ENCODE assay signal across 21 cellular contexts in the genomic region with DNA sequence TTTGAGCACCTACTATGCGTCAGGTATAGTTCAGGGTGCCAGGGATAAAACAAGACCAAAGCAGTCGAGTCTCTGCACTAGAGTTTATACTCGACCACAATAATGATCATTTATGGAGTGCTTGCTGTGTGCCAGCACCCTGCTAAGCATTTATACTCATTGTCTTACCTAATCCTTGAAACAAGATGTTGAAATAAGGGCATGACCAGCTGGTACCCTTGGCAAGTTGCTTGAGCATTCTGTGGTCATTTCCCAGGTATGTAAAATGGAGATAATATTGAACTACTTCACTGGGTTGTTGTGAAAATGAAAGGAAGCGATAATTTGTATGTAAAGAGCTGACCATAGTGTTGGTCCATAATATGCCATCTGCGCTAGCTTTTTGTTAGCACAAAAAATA.
"Had no signal": no experiment of that assay in that cellular context is flagged by ENCODE, and none has a peak within 500 bp of the region (broad histone marks: within the 10 kb centered on the region; RNA-seq: fewer than 3 reads in every experiment).

No MANE protein-coding gene starts in this region.

- H2AFZ ChIP-seq: hepatocyte, parathyroid adenoma had no signal

- H3K4me2 ChIP-seq: hepatocyte had no signal

- H3K9me3 ChIP-seq: esophagus squamous epithelium, prostate gland, thoracic aorta, transverse colon had no signal

- H3K9ac ChIP-seq: parathyroid adenoma had no signal

- H3K4me1 Mint-ChIP-seq: naive thymus-derived CD4-positive, alpha-beta T cell; stimulated activated naive B cell treated with anti-CD40 and anti-IgM and Interleukin-4, amounts not matched to agents 10 μg/mL and 1 μg/mL and 100 μg/mL, for 72 hours; stimulated activated naive CD8-positive, alpha-beta T cell treated with anti-CD3 and anti-CD28 coated beads, Interleukin-15, amount 100 ng/mL, for 72 hours had no signal

- H3K36me3 Mint-ChIP-seq: naive thymus-derived CD4-positive, alpha-beta T cell; stimulated activated naive B cell treated with anti-CD40 and anti-IgM and Interleukin-4, amounts not matched to agents 10 μg/mL and 1 μg/mL and 100 μg/mL, for 72 hours had no signal

- H3K4me1 ChIP-seq: esophagus squamous epithelium, parathyroid adenoma, transverse colon had no signal

- DNase-seq: effector memory CD4-positive, alpha-beta T cell; esophagus squamous epithelium; foreskin melanocyte; head of caudate nucleus; kidney; left cardiac atrium; left ventricle myocardium superior; naive thymus-derived CD4-positive, alpha-beta T cell; nephron progenitor cell; stimulated activated CD4-positive, alpha-beta T cell treated with anti-CD3 and anti-CD28 coated beads, Interleukin-2, amount 100 ng/mL, for 24 hours; stimulated activated CD4-positive, alpha-beta T cell treated with anti-CD3 and anti-CD28 coated beads, Interleukin-4, amount 100 ng/mL, for 4 hours; stimulated activated naive B cell treated with anti-CD40 and anti-IgM and Interleukin-4, amounts not matched to agents 10 μg/mL and 1 μg/mL and 100 μg/mL, for 72 hours; stimulated activated naive CD8-positive, alpha-beta T cell treated with anti-CD3 and anti-CD28 coated beads, Interleukin-15, amount 100 ng/mL, for 72 hours; transverse colon had no signal

- H3K27me3 ChIP-seq: esophagus squamous epithelium, hepatocyte, transverse colon had no signal

- H3K4me3 Mint-ChIP-seq: naive thymus-derived CD4-positive, alpha-beta T cell; nephron progenitor cell; stimulated activated naive B cell treated with anti-CD40 and anti-IgM and Interleukin-4, amounts not matched to agents 10 μg/mL and 1 μg/mL and 100 μg/mL, for 72 hours; stimulated activated naive CD8-positive, alpha-beta T cell treated with anti-CD3 and anti-CD28 coated beads, Interleukin-15, amount 100 ng/mL, for 72 hours had no signal

- H3K27ac Mint-ChIP-seq: naive thymus-derived CD4-positive, alpha-beta T cell; nephron progenitor cell; stimulated activated naive B cell treated with anti-CD40 and anti-IgM and Interleukin-4, amounts not matched to agents 10 μg/mL and 1 μg/mL and 100 μg/mL, for 72 hours; stimulated activated naive CD8-positive, alpha-beta T cell treated with anti-CD3 and anti-CD28 coated beads, Interleukin-15, amount 100 ng/mL, for 72 hours had no signal

- H3K36me3 ChIP-seq: esophagus squamous epithelium, prostate gland, thoracic aorta, transverse colon had no signal

- ATAC-seq: left cardiac atrium; left ventricle myocardium superior; naive thymus-derived CD4-positive, alpha-beta T cell; sciatic nerve; stimulated activated naive B cell treated with anti-CD40 and anti-IgM and Interleukin-4, amounts not matched to agents 10 μg/mL and 1 μg/mL and 100 μg/mL, for 72 hours; stimulated activated naive CD8-positive, alpha-beta T cell treated with anti-CD3 and anti-CD28 coated beads, Interleukin-15, amount 100 ng/mL, for 72 hours had no signal

- H3K27ac ChIP-seq: esophagus squamous epithelium, hepatocyte, parathyroid adenoma, prostate gland, skin epidermis, thoracic aorta, transverse colon had no signal

- FAIRE-seq: kidney had no signal

- H3K9me3 Mint-ChIP-seq: naive thymus-derived CD4-positive, alpha-beta T cell; nephron progenitor cell; stimulated activated naive B cell treated with anti-CD40 and anti-IgM and Interleukin-4, amounts not matched to agents 10 μg/mL and 1 μg/mL and 100 μg/mL, for 72 hours; stimulated activated naive CD8-positive, alpha-beta T cell treated with anti-CD3 and anti-CD28 coated beads, Interleukin-15, amount 100 ng/mL, for 72 hours had no signal

- H3K27me3 Mint-ChIP-seq: stimulated activated naive B cell treated with anti-CD40 and anti-IgM and Interleukin-4, amounts not matched to agents 10 μg/mL and 1 μg/mL and 100 μg/mL, for 72 hours; stimulated activated naive CD8-positive, alpha-beta T cell treated with anti-CD3 and anti-CD28 coated beads, Interleukin-15, amount 100 ng/mL, for 72 hours had no signal

- H3K4me3 ChIP-seq: esophagus squamous epithelium, hepatocyte, lung, prostate gland, skin epidermis, thoracic aorta, transverse colon had no signal

- H3K79me2 ChIP-seq: hepatocyte, parathyroid adenoma had no signal
